ENCODE assay signal across 1 cellular context in the genomic region with DNA sequence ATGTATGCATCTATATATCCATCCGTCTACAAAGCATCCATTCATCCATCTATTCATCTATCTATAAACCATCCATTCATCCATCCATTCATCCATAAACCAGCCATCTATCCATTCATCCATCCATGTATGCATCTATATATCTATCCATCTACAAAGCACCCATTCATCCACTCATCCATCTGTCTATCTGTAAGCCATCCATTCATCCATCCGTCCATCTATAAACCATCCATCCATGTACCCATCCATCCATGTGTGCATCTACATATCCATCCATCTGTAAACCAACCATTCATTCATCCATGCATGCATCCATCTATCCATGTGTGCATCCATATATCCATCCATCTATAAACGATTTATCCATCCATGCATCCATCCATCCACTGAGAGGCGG.
TF ChIP-seq lines count a peak whose summit lies in the region.

No MANE protein-coding gene starts in this region.

TF ChIP-seq in H1, 55 proteins besides CTCF, POLR2A, EP300 and RAD21 (continued from another document):
- no peak for TF ChIP-seq EGR1 (IDR thresholded peaks at IDR 0.05; ENCODE audit: borderline replicate concordance, low read depth, low read length)
- no peak for TF ChIP-seq POU5F1 (IDR thresholded peaks at IDR 0.05; ENCODE audit: low read depth, low read length)
- TF ChIP-seq GABPA (IDR thresholded peaks at IDR 0.05; ENCODE audit: borderline replicate concordance, insufficient read depth, low read length): no peak
TF ChIP-seq in H1: peak in this region for 0.
